Comparison of ENCODE assay signal across 14 cellular contexts in the genomic region with DNA sequence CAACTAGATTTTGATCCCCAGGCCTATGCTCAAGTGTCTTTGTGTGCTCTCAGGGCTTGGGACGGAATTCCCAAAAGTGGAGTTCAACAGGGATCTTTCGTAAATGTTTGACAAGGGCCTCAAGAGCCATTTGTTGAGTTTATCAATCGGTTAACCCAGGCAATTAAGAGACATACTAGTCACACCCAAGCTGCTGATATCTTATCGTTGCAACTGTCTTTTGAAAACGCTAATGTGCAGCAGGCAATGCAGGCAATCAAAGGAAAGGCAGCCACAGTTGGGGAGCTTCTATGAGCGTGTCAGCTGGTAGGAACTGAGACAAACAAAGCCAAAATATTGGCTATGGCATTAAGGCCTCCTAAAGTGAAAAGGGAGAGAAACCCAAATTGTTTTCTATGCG.
A peak's percentile ranks its signal among the peaks of the same experiment; 100 is the strongest.
DNase-seq lines count a peak whose midpoint lies in the region; ATAC-seq lines count a peak whose summit lies in the region.
"Had no signal": no experiment of that assay in that cellular context is flagged by ENCODE, and none has a peak within 500 bp of the region (broad histone marks: within the 10 kb centered on the region; RNA-seq: fewer than 3 reads in every experiment).

No MANE protein-coding gene starts in this region.

- H3K27ac Mint-ChIP-seq in T-cell, result no peak overlapping the region
- H3K27ac Mint-ChIP-seq: CD4-positive, alpha-beta memory T cell had no signal

- H3K4me1 Mint-ChIP-seq in T-cell, result no peaks in the 10 kb centered on the region
- H3K4me1 Mint-ChIP-seq: CD4-positive, alpha-beta memory T cell had no signal

- H4K5ac ChIP-seq in mesendoderm (ENCODE audit: low read length), result no peak overlapping the region

- H4K8ac ChIP-seq in mesendoderm (ENCODE audit: low read depth, low read length), result no peak overlapping the region

- no peak overlapping the region for H2BK5ac ChIP-seq in mesendoderm (ENCODE audit: low read length)

- H3K27me3 Mint-ChIP-seq in T-cell, result no peaks in the 10 kb centered on the region
- H3K27me3 Mint-ChIP-seq: CD4-positive, alpha-beta memory T cell had no signal

- no peak for ATAC-seq in T-cell (replicated peaks in 1 of 4)

- H3K56ac ChIP-seq in mesendoderm (ENCODE audit: low read length), result no peak overlapping the region

- peak overlapping the region; percentile 76 for H3K18ac ChIP-seq in mesendoderm (ENCODE audit: low read length)

- no peaks in the 10 kb centered on the region for H3K79me2 ChIP-seq in mesendoderm (ENCODE audit: control insufficient read depth, insufficient read depth, low read length)

- POLR2A ChIA-PET in T-cell (lab: Charles Lee), result no interaction called here

- H3K4me3 ChIP-seq in duodenal mucosa (ENCODE audit: low read depth in 1 of 2, low read length in 2 of 2) (peak overlapping the region; percentile 2 to 8), mesendoderm (ENCODE audit: low read length) (no peak overlapping the region)
- H3K4me3 ChIP-seq: GM23248 had no signal

- CTCF ChIA-PET in T-cell (lab: Charles Lee), result no interaction called here

- no peak overlapping the region for H3K4ac ChIP-seq in mesendoderm (ENCODE audit: low read depth, low read length)

- peaks cover 34% of the 10 kb centered on the region for H3K36me3 Mint-ChIP-seq in T-cell

- peaks cover 0 to 3% (median 0%) of the 10 kb centered on the region in 3 donors for H3K9me3 Mint-ChIP-seq in T-cell

- H3K79me1 ChIP-seq in mesendoderm (ENCODE audit: low read length), result no peaks in the 10 kb centered on the region

- DNase-seq in OCI-M1 (lab: John Stamatoyannopoulos, UW) (peak; percentile 22), mesendoderm (peak; percentile 69), T-helper 1 cell (no peak), 8988T (no peak), T-cell (no peak)
- DNase-seq: C1 segment of cervical spinal cord; CD4-positive, alpha-beta memory T cell; COR-L47; DMS153; DND-41; GM23248; H7; HCEC 1CT had no signal

- H3K9ac ChIP-seq in duodenal mucosa (ENCODE audit: low read depth in 1 of 2, low read length in 2 of 2) (no peak overlapping the region), mesendoderm (ENCODE audit: low read length) (no peak overlapping the region)
- H3K9ac ChIP-seq: GM23248 had no signal

- H3K27me3 ChIP-seq in duodenal mucosa (ENCODE audit: control insufficient read depth in 1 of 2, insufficient read depth in 2 of 2, low read length in 2 of 2), result no peaks in the 10 kb centered on the region
- H3K27me3 ChIP-seq in mesendoderm (ENCODE audit: insufficient read depth, low read length, poor library complexity), result peaks cover 3% of the 10 kb centered on the region

- H3K4me2 ChIP-seq in mesendoderm (ENCODE audit: low read length), result no peak overlapping the region

- no peak overlapping the region for H3K23ac ChIP-seq in mesendoderm (ENCODE audit: low read length)

- H3K27ac ChIP-seq in duodenal mucosa (ENCODE audit: low read depth, low read length), result no peak overlapping the region
- H3K27ac ChIP-seq in mesendoderm (ENCODE audit: low read depth, low read length), result no peak overlapping the region
- H3K27ac ChIP-seq: GM23248 had no signal

- H2BK15ac ChIP-seq in mesendoderm (replicated peaks; ENCODE audit: low read depth), result no peak overlapping the region

- peaks cover 31 to 34% of the 10 kb centered on the region in 2 donors for H3K4me1 ChIP-seq in duodenal mucosa (ENCODE audit: control insufficient read depth in 1 of 2, insufficient read depth in 2 of 2, low read length in 2 of 2)
- H3K4me1 ChIP-seq in mesendoderm (ENCODE audit: control insufficient read depth, low read depth, low read length), result peaks cover 18% of the 10 kb centered on the region

- no peak overlapping the region for H3K4me3 Mint-ChIP-seq in T-cell
- H3K4me3 Mint-ChIP-seq: CD4-positive, alpha-beta memory T cell had no signal

- no peak overlapping the region for H2BK120ac ChIP-seq in mesendoderm (ENCODE audit: low read depth, low read length)

- peaks cover 5 to 13% of the 10 kb centered on the region in 2 donors for H3K9me3 ChIP-seq in duodenal mucosa (ENCODE audit: control insufficient read depth in 1 of 2, low read length in 2 of 2)

- WGBS in mesendoderm (ENCODE audit: extremely low coverage, insufficient coverage, low lambda C conversion rate), result no CpG with 5 or more reads among the region's 7 CpGs

- H3K36me3 ChIP-seq in duodenal mucosa (ENCODE audit: control insufficient read depth in 1 of 2, insufficient read depth in 2 of 2, low read length in 2 of 2), result no peaks in the 10 kb centered on the region
- H3K36me3 ChIP-seq in mesendoderm (ENCODE audit: control insufficient read depth, insufficient read depth, low read length), result no peaks in the 10 kb centered on the region

- H2AK5ac ChIP-seq in mesendoderm (ENCODE audit: low read length), result no peak overlapping the region

Comparison
In these comparisons a context has a peak if more than half of its experiments do, and no peak if none do; other contexts are left out.
1. DNase-seq: peak in OCI-M1 (single experiment) and mesendoderm (single experiment); none in T-helper 1 cell (0 of 5), 8988T (single experiment) and T-cell (0 of 34).